In genomic region chr9:125189361-125190289, GRCh38 we compare ENCODE assay signal across 1 cellular context.
A peak's percentile ranks its signal among the peaks of the same experiment; 100 is the strongest.
TF ChIP-seq lines count a peak whose summit lies in the region.

Gene PPP6C (minus strand): TSS chr9:125189803. CDS start chr9:125189718, 85 bp downstream.

TF ChIP-seq in K562, 482 proteins besides CTCF, POLR2A, EP300 and RAD21 (continued from another document and continues in another):
- TF ChIP-seq TSHZ1 (CRISPR knock-in tag; IDR thresholded peaks at IDR 0.05) (no peak), ARID2 (IDR thresholded peaks at IDR 0.05) (no peak), MEIS2 (IDR thresholded peaks at IDR 0.05; ENCODE audit: partially characterized antibody) (peak; percentile 84), ZNF592 (IDR thresholded peaks at IDR 0.05) (no peak; the same call in 1 of the 2 replicates), NR1H2 (CRISPR knock-in tag; IDR thresholded peaks at IDR 0.05) (no peak), NR2C2 (CRISPR knock-in tag; IDR thresholded peaks at IDR 0.05) (peak; percentile 72), NR2C2 (tag; IDR thresholded peaks at IDR 0.05) (peak; percentile 91), ZNF785 (CRISPR knock-in tag; IDR thresholded peaks at IDR 0.05) (peak; percentile 96), ZNF3 (CRISPR knock-in tag; IDR thresholded peaks at IDR 0.05) (no peak), DEAF1 (CRISPR knock-in tag; IDR thresholded peaks at IDR 0.05) (no peak), NR3C1 (CRISPR knock-in tag; IDR thresholded peaks at IDR 0.05) (0 out of 2 replicates have a peak, but pooled peaks have one; percentile 15), HIVEP1 (CRISPR knock-in tag; IDR thresholded peaks at IDR 0.05) (no peak), PBX2 (CRISPR knock-in tag; IDR thresholded peaks at IDR 0.05; ENCODE audit: low read depth) (0 out of 2 replicates have a peak, but pooled peaks have one; percentile 1), PBX2 (tag; conservative IDR thresholded peaks at IDR 0.05; ENCODE audit: low read depth) (no peak), HDAC6 (IDR thresholded peaks at IDR 0.05; ENCODE audit: low read depth, low read length) (no peak), TSC22D4 (tag; IDR thresholded peaks at IDR 0.05) (no peak), ATF2 (CRISPR knock-in tag; IDR thresholded peaks at IDR 0.05) (no peak), ZMIZ1 (IDR thresholded peaks at IDR 0.05; ENCODE audit: low read depth in 2 of 2, low read length in 2 of 2) (0 out of 4 replicates have a peak, but pooled peaks of 1 of the 2 experiments have one; percentile 51), GABPB2 (CRISPR knock-in tag; conservative IDR thresholded peaks at IDR 0.05) (no peak), ZFP36 (IDR thresholded peaks at IDR 0.05; ENCODE audit: low read depth, low read length, partially characterized antibody) (no peak), RAD51 (IDR thresholded peaks at IDR 0.05; ENCODE audit: borderline replicate concordance, low read depth) (no peak), ZNF232 (CRISPR knock-in tag; IDR thresholded peaks at IDR 0.05) (no peak; the same call in 1 of the 2 replicates), ZBTB2 (IDR thresholded peaks at IDR 0.05) (peak; percentile 87), RBM17 (IDR thresholded peaks at IDR 0.05; ENCODE audit: borderline replicate concordance, low read depth, low read length) (no peak), NONO (IDR thresholded peaks at IDR 0.05; ENCODE audit: low read depth in 2 of 2, low read length in 1 of 2) (0 out of 4 replicates have a peak, but pooled peaks of 1 of the 2 experiments have one; percentile 23), CREBBP (IDR thresholded peaks at IDR 0.05; ENCODE audit: low read depth, low read length) (no peak), ZNF778 (CRISPR knock-in tag; IDR thresholded peaks at IDR 0.05) (no peak)
